13 cellular contexts compared by ENCODE assay signal in genomic region chr7:131111792-131112191, GRCh38.
DNase-seq lines count a peak whose midpoint lies in the region; ATAC-seq and TF ChIP-seq lines count a peak whose summit lies in the region.
"Had no signal": no experiment of that assay in that cellular context is flagged by ENCODE, and none has a peak within 500 bp of the region (broad histone marks: within the 10 kb centered on the region; RNA-seq: fewer than 3 reads in every experiment).

No MANE protein-coding gene starts in this region.

- peak overlapping the region; percentile 86 to 99 (median 97) for H3K4me2 ChIP-seq in BLaER1 treated with 17β-estradiol and CSF1 and Interleukin-3, amounts not matched to agents 10 nM and 100 nM
- H3K4me2 ChIP-seq in OCI-LY7 (ENCODE audit: low read length): peak overlapping the region; percentile 99

- BruUV-seq in OCI-LY7 (replicated peaks; lab: Mats Ljungman, UMichigan): TSS peak; percentile 59

- H3K9me2 ChIP-seq in OCI-LY7 (ENCODE audit: insufficient read depth, low read length): no peaks in the 10 kb centered on the region

- H3K9me3 ChIP-seq in BLaER1 treated with 17β-estradiol and CSF1 and Interleukin-3, amounts not matched to agents 10 nM and 100 nM (replicated peaks in 1 of 11): no peaks in the 10 kb centered on the region
- no peaks in the 10 kb centered on the region for H3K9me3 ChIP-seq in OCI-LY7 (ENCODE audit: low read length)
- H3K9me3 ChIP-seq in sigmoid colon: no peaks in the 10 kb centered on the region

- no peaks in the 10 kb centered on the region for H3K36me3 Mint-ChIP-seq in activated T-cell treated with anti-CD3 and anti-CD28 coated beads, Interleukin-2, amount 50 U/mL, for 4 hours (ENCODE audit: insufficient read depth)

- no peaks in the 10 kb centered on the region for H3K27me3 Mint-ChIP-seq in activated T-cell treated with anti-CD3 and anti-CD28 coated beads, Interleukin-2, amount 50 U/mL, for 4 hours (ENCODE audit: low read depth)

- H3K4me3 Mint-ChIP-seq in activated T-cell treated with anti-CD3 and anti-CD28 coated beads, Interleukin-2, amount 50 U/mL, for 4 hours: no peak overlapping the region

- peaks cover 30 to 46% (median 42%) of the 10 kb centered on the region in 10 experiments for H3K4me1 ChIP-seq in BLaER1 treated with 17β-estradiol and CSF1 and Interleukin-3, amounts not matched to agents 10 nM and 100 nM
- H3K4me1 ChIP-seq in OCI-LY7 (ENCODE audit: insufficient read depth, low read length, poor library complexity, severe bottlenecking) (peaks cover 27% of the 10 kb centered on the region), sigmoid colon (peaks cover 0 to 32% (median 26%) of the 10 kb centered on the region in 4 donors)

- H3K36me3 ChIP-seq in BLaER1 treated with 17β-estradiol and CSF1 and Interleukin-3, amounts not matched to agents 10 nM and 100 nM: no peaks in the 10 kb centered on the region
- H3K36me3 ChIP-seq in OCI-LY7 (ENCODE audit: insufficient read depth, low read length) (peaks cover 6% of the 10 kb centered on the region; the same call in 1 of the 2 replicates), sigmoid colon (no peaks in the 10 kb centered on the region)

- TF ChIP-seq CTCF in OCI-LY7 (conservative IDR thresholded peaks at IDR 0.05; ENCODE audit: low read length) (no peak), epithelial cell of proximal tubule (conservative IDR thresholded peaks at IDR 0.05; ENCODE audit: low read depth, low read length) (no peak), sigmoid colon (IDR thresholded peaks at IDR 0.05) (no peak)

- DNase-seq in OCI-LY7 (ENCODE audit: low spot score): no peak
- DNase-seq in epithelial cell of proximal tubule (ENCODE audit: low read depth): no peak
- no peak for DNase-seq in sigmoid colon
- no peak for DNase-seq in activated T-cell treated with anti-CD3 and anti-CD28 coated beads, Interleukin-2, amount 50 U/mL, for 4 hours
- DNase-seq: activated CD4-positive, alpha-beta T cell treated with anti-CD3 and anti-CD28 coated beads for 48 hours; activated gamma-delta T cell treated with Interleukin-2 at 50 U/mL for 16 hours; GOT3; posterior cingulate gyrus had no signal

- intact Hi-C loops in OCI-LY7 (cut with micrococcal nuclease; ENCODE audit: unreplicated experiment) (loop anchor here (2.0 kb wide), 1 partner anchor 119 kb away; no protein-coding TSS in a partner anchor), sigmoid colon (cut with DNase I) (no loop called here)

- H3K9me3 Mint-ChIP-seq in activated T-cell treated with anti-CD3 and anti-CD28 coated beads, Interleukin-2, amount 50 U/mL, for 4 hours: no peaks in the 10 kb centered on the region

- peaks cover 58% of the 10 kb centered on the region for H3K79me2 ChIP-seq in OCI-LY7 (ENCODE audit: insufficient read depth, low read depth, low read length)

- H3K4me3 ChIP-seq in BLaER1 treated with 17β-estradiol and CSF1 and Interleukin-3, amounts not matched to agents 10 nM and 100 nM: peak overlapping the region in 7 of 10 experiments; percentile 75 to 99 (median 90); a peak in 10 of 20 replicates
- peak overlapping the region; percentile 85 for H3K4me3 ChIP-seq in OCI-LY7 (ENCODE audit: low read depth, low read length, poor library complexity, severe bottlenecking)
- peak overlapping the region; percentile 74 for H3K4me3 ChIP-seq in epithelial cell of proximal tubule (ENCODE audit: low read depth, low read length)
- H3K4me3 ChIP-seq in sigmoid colon: no peak overlapping the region

- H2AFZ ChIP-seq in OCI-LY7 (ENCODE audit: low read length): no peak overlapping the region

- H3K4me1 Mint-ChIP-seq in activated T-cell treated with anti-CD3 and anti-CD28 coated beads, Interleukin-2, amount 50 U/mL, for 4 hours (ENCODE audit: low read depth): peaks cover 44% of the 10 kb centered on the region

- ATAC-seq in HG03108 (IDR thresholded peaks at IDR 0.05; ENCODE audit: unreplicated experiment): no peak
- ATAC-seq in HG03469 (IDR thresholded peaks at IDR 0.05; ENCODE audit: unreplicated experiment): no peak
- no peak for ATAC-seq in GM21515 (IDR thresholded peaks at IDR 0.05; ENCODE audit: unreplicated experiment)
- no peak for ATAC-seq in activated T-cell treated with anti-CD3 and anti-CD28 coated beads, Interleukin-2, amount 50 U/mL, for 4 hours

- CTCF ChIA-PET in OCI-LY7 (lab: Charles Lee; ENCODE audit: unreplicated experiment): interaction anchor here (1.5 kb wide), 1 partner anchor 7 kb away, joined by 3 read pairs; no protein-coding TSS in a partner anchor

- WGBS in sigmoid colon, 2 donors: 69 to 87% methylated on average over 3 of the region's 3 CpGs

- TF ChIP-seq EP300 in sigmoid colon (IDR thresholded peaks at IDR 0.05): no peak

- no peaks in the 10 kb centered on the region for H4K20me1 ChIP-seq in BLaER1 treated with 17β-estradiol and CSF1 and Interleukin-3, amounts not matched to agents 10 nM and 100 nM
- H4K20me1 ChIP-seq in OCI-LY7 (ENCODE audit: insufficient read depth, low read length): no peaks in the 10 kb centered on the region

- H3K27ac ChIP-seq in BLaER1 treated with 17β-estradiol and CSF1 and Interleukin-3, amounts not matched to agents 10 nM and 100 nM: peak overlapping the region; percentile 84 to 98 (median 92); a peak in 20 of 22 replicates
- peak overlapping the region; percentile 85 for H3K27ac ChIP-seq in OCI-LY7 (ENCODE audit: low read depth, low read length, poor library complexity, severe bottlenecking)
- H3K27ac ChIP-seq in sigmoid colon: peak overlapping the region in 3 of 4 donors; percentile 95 to 99 (median 98)
- H3K27ac ChIP-seq: SK-N-MC had no signal

- peaks cover 0 to 18% (median 7%) of the 10 kb centered on the region in 11 experiments; a peak in 7 of 22 replicates for H3K27me3 ChIP-seq in BLaER1 treated with 17β-estradiol and CSF1 and Interleukin-3, amounts not matched to agents 10 nM and 100 nM
- no peaks in the 10 kb centered on the region for H3K27me3 ChIP-seq in sigmoid colon

- no peak for TF ChIP-seq POLR2A in sigmoid colon (IDR thresholded peaks at IDR 0.05)

- POLR2A ChIA-PET in OCI-LY7 (lab: Charles Lee): interaction anchor here (0.9 to 11.0 kb wide), 4 partner anchors 10 to 188 kb away, joined by 3 to 186 read pairs (median 4); no protein-coding TSS in a partner anchor

- peak overlapping the region in 7 of 11 experiments; percentile 87 to 99 (median 93); a peak in 10 of 22 replicates for H3K9ac ChIP-seq in BLaER1 treated with 17β-estradiol and CSF1 and Interleukin-3, amounts not matched to agents 10 nM and 100 nM

Comparison
In these comparisons a context has a peak if more than half of its experiments do, and no peak if none do; other contexts are left out.
1. H3K4me3 ChIP-seq: peak in BLaER1 treated with 17β-estradiol and CSF1 and Interleukin-3, amounts not matched to agents 10 nM and 100 nM (7 of 10), OCI-LY7 (single experiment) and epithelial cell of proximal tubule (single experiment); none in sigmoid colon (0 of 4).
2. Peak in every context shown above with its lines, with median percentiles within 50 percentile points of each other: H3K27ac ChIP-seq.